Comparison of ENCODE assay signal across 8 cellular contexts in the genomic region with DNA sequence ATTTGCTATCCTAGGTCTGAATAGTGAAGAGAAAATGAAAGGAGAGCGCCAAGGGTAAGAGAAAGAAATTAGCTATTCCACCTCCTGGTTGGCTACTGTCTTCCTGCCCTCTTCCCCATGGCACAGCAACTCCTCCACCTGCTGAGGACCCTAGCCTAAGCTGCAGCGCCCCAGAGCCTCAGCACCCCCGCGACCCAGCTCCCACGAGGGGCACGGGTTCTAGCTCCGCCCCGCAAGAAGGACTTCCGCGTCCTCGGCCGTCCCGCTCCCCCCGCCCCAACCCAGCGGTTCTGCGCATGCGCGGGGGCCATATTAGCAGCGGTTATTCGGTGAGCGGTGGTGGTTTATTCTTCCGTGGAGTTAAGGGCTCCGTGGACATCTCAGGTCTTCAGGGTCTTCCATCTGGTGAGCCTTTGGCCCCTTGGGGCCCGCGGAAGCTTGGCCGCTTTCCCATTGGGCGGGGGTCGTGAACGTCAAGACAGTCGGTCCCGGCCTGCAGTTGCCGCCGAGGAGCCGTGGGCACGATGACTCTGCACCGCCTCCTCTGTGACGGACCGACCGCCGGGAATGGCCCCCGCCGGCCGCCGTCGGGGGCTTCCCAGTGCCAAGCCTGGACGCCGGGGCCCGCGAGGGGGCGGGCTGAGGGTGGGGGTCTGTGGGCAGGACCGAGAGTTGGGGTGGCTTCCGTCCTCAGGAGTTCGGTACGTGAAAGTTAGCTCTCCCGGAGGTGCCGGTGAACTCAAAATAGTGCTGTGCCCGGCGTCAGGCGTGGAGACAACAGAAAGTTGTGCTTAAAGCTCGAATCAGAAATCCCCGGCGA. TPM values are rescaled to one million over a fixed set of nuclear protein-coding genes. Genes with fewer than 3 reads are reported as not detected.
DNase-seq lines count a peak whose midpoint lies in the region; ATAC-seq and TF ChIP-seq lines count a peak whose summit lies in the region.

A gene (plus strand): TSS at position 310 of the 820 bp plus-strand sequence. CDS start 1,484 bp downstream, outside the sequence.

- no peaks in the 10 kb centered on the region for H3K27me3 ChIP-seq in adrenal gland
- no peaks in the 10 kb centered on the region for H3K27me3 ChIP-seq in heart right ventricle
- no peaks in the 10 kb centered on the region for H3K27me3 ChIP-seq in prostate gland (replicated peaks; ENCODE audit: insufficient read depth)

- H3K36me3 ChIP-seq in adrenal gland (replicated peaks in 1 of 2): peaks cover 0 to 31% of the 10 kb centered on the region in 2 donors
- H3K36me3 ChIP-seq in heart right ventricle: peaks cover 0 to 38% (median 27%) of the 10 kb centered on the region in 9 donors
- no peaks in the 10 kb centered on the region for H3K36me3 ChIP-seq in prostate gland

- TF ChIP-seq POLR2A in adrenal gland (IDR thresholded peaks at IDR 0.05) (peak; percentile 37 to 74), prostate gland (IDR thresholded peaks at IDR 0.05) (peak; percentile 71)

- H3K9me3 ChIP-seq in adrenal gland (replicated peaks in 1 of 3): no peaks in the 10 kb centered on the region
- H3K9me3 ChIP-seq in heart right ventricle: no peaks in the 10 kb centered on the region
- H3K9me3 ChIP-seq in prostate gland: no peaks in the 10 kb centered on the region

- peaks cover 7 to 29% of the 10 kb centered on the region in 2 donors for H3K4me1 ChIP-seq in adrenal gland (replicated peaks in 1 of 2)
- peaks cover 5 to 44% (median 23%) of the 10 kb centered on the region in 9 donors for H3K4me1 ChIP-seq in heart right ventricle
- no peaks in the 10 kb centered on the region for H3K4me1 ChIP-seq in prostate gland (replicated peaks)

- DNase-seq in NCI-H1417 treated with DMSO at 0.1 percent for 48 hours (lab: John Stamatoyannopoulos, UW): peak; percentile 88
- peak; percentile 86 to 93 (median 90) for DNase-seq in T-helper 1 cell
- DNase-seq in adrenal gland: peak; percentile 91 to 96 (median 94)
- DNase-seq in heart right ventricle: peak; percentile 93 to 94
- peak; percentile 90 for DNase-seq in prostate gland (ENCODE audit: low spot score)
- DNase-seq in ureter (ENCODE audit: low spot score): peak; percentile 95

- WGBS in adrenal gland, 4 donors: 0 to 2% (median 0%) methylated on average over 26 to 62 of the region's 62 CpGs
- WGBS in heart right ventricle, 2 donors: 0 to 1% methylated on average over 62 of the region's 62 CpGs
- WGBS in prostate gland: under 1% methylated on average over 61 of the region's 62 CpGs

- peak within 1 kb of the TSS; percentile 26 to 95 (median 95) for H3K27ac ChIP-seq in adrenal gland
- peak within 1 kb of the TSS; percentile 90 to 97 (median 96) for H3K27ac ChIP-seq in heart right ventricle
- H3K27ac ChIP-seq in prostate gland: peak within 1 kb of the TSS; percentile 96 to 97

- ATAC-seq in HG02759 (IDR thresholded peaks at IDR 0.05; ENCODE audit: unreplicated experiment) (peak; percentile 88), heart right ventricle (peak; percentile 95 to 98 (median 96))

- intact Hi-C loops in adrenal gland (cut with DNase I): no loop called here
- intact Hi-C loops in heart right ventricle (cut with DNase I): loop anchor here in 1 of 10 donors (5.0 kb wide), 1 partner anchor 103 kb away; a partner anchor contains a TSS
- intact Hi-C loops in prostate gland (cut with DNase I): loop anchor here (5.0 kb wide), 1 partner anchor 33 kb away; a partner anchor contains a TSS

- H3K4me3 ChIP-seq in adrenal gland (peak within 1 kb of the TSS; percentile 9 to 90 (median 78)), heart right ventricle (peak within 1 kb of the TSS; percentile 65 to 94 (median 81)), prostate gland (peak within 1 kb of the TSS; percentile 92)

- TF ChIP-seq CTCF in GM12874 (IDR thresholded peaks at IDR 0.05; ENCODE audit: insufficient read depth, low read depth, low read length) (peak; percentile 17; the same call in 1 of the 2 replicates), adrenal gland (IDR thresholded peaks at IDR 0.05) (no peak), heart right ventricle (IDR thresholded peaks at IDR 0.05) (peak in 8 of 9 donors; percentile 18 to 68 (median 40)), prostate gland (IDR thresholded peaks at IDR 0.05) (peak in 2 of 4 experiments; percentile 21 to 24)

RNA-seq across cellular contexts. Expression of the gene that starts here (rescaled TPM):
- total RNA-seq in adrenal gland: 100 to 1,000 TPM in 7 of 8 donors, 10 to 100 TPM in 1; 86.3 to 255 (median 141) TPM
- 100 to 1,000 TPM; 126 to 372 (median 173) TPM for polyA plus RNA-seq in adrenal gland
- total RNA-seq in heart right ventricle: 100 to 1,000 TPM in 9 of 10 donors, 10 to 100 TPM in 1; 89.4 to 133 (median 113) TPM
- polyA plus RNA-seq in heart right ventricle: 100 to 1,000 TPM; 155 to 185 TPM
- total RNA-seq in prostate gland: 100 to 1,000 TPM in 1 of 2 donors, 10 to 100 TPM in 1; 62.8 to 174 TPM
- 121 TPM for total RNA-seq in ureter

Comparison
In these comparisons a context has a peak if more than half of its experiments do, and no peak if none do; other contexts are left out.
1. Peak in every context shown above with its lines: DNase-seq, ATAC-seq, H3K4me3 ChIP-seq and H3K27ac ChIP-seq.
2. CTCF ChIP-seq: peak in GM12874 (single experiment) and heart right ventricle (8 of 9); none in adrenal gland (0 of 6).